ENCODE assay signal across 9 cellular contexts in genomic region chr18:7038330-7038846, GRCh38.
DNase-seq lines count a peak whose midpoint lies in the region; ATAC-seq, FAIRE-seq and TF ChIP-seq lines count a peak whose summit lies in the region.
"Had no signal": no experiment of that assay in that cellular context is flagged by ENCODE, and none has a peak within 500 bp of the region (broad histone marks: within the 10 kb centered on the region; RNA-seq: fewer than 3 reads in every experiment).

No MANE protein-coding gene starts in this region.

- peaks cover 0 to 3% of the 10 kb centered on the region in 2 experiments for H4K20me1 ChIP-seq in H1 (replicated peaks in 1 of 2; ENCODE audit: control insufficient read depth in 1 of 2, insufficient read depth in 2 of 2, low read length in 2 of 2)

- H2BK120ac ChIP-seq in H1 (replicated peaks; ENCODE audit: low read depth, low read length) (no peak overlapping the region), mesendoderm (ENCODE audit: low read depth, low read length) (no peak overlapping the region)

- H3K4me2 ChIP-seq in H1 (ENCODE audit: insufficient read depth in 1 of 2, low read depth in 2 of 2, low read length in 2 of 2) (no peak overlapping the region), mesendoderm (ENCODE audit: low read length) (no peak overlapping the region)

- no peaks in the 10 kb centered on the region for H3K79me2 ChIP-seq in H1 (ENCODE audit: control insufficient read depth in 1 of 2, insufficient read depth in 2 of 2, low read length in 2 of 2)
- H3K79me2 ChIP-seq in mesendoderm (ENCODE audit: control insufficient read depth, insufficient read depth, low read length): no peaks in the 10 kb centered on the region

- POLR2A ChIA-PET in H1 (lab: Charles Lee; ENCODE audit: partially characterized antibody): interaction anchor here (1.0 to 1.1 kb wide), 2 partner anchors 25 to 139 kb away, joined by 3 read pairs; no protein-coding TSS in a partner anchor

- no peak overlapping the region for H2AFZ ChIP-seq in H1 (ENCODE audit: low read length)

- TF ChIP-seq CTCF in H1 (IDR thresholded peaks at IDR 0.05; ENCODE audit: control extremely low read depth in 1 of 3, insufficient read depth in 1 of 3, low read depth in 1 of 3, low read length in 3 of 3): peak; percentile 89 to 97 (median 93)

- peaks cover 0 to 33% (median 9%) of the 10 kb centered on the region in 4 experiments; a peak in 7 of 8 replicates for H3K36me3 ChIP-seq in H1 (ENCODE audit: control insufficient read depth in 2 of 4, insufficient read depth in 4 of 4, low read length in 3 of 4)
- no peaks in the 10 kb centered on the region for H3K36me3 ChIP-seq in mesendoderm (ENCODE audit: control insufficient read depth, insufficient read depth, low read length)

- peak; percentile 67 for DNase-seq in Right ventricle myocardium inferior (ENCODE audit: missing footprints)
- DNase-seq in cardiac septum (ENCODE audit: low spot score): no peak
- DNase-seq in NCI-H82 (lab: John Stamatoyannopoulos, UW): peak; percentile 83
- DNase-seq in H1 (ENCODE audit: low read depth in 1 of 2, low spot score in 2 of 2): peak; percentile 29 to 93
- DNase-seq in mesendoderm: peak; percentile 83
- DNase-seq in activated effector memory CD4-positive, alpha-beta T cell treated with anti-CD3 and anti-CD28 coated beads, Interleukin-2, amount 50 U/mL, for 16 hours: no peak
- DNase-seq: activated T-cell treated with anti-CD3 and anti-CD28 coated beads, Interleukin-2, amount 50 U/mL, for 72 hours had no signal

- H3K79me1 ChIP-seq in H1 (ENCODE audit: low read depth, low read length): no peaks in the 10 kb centered on the region
- no peaks in the 10 kb centered on the region for H3K79me1 ChIP-seq in mesendoderm (ENCODE audit: low read length)

- no peak for TF ChIP-seq EP300 in H1 (IDR thresholded peaks at IDR 0.05; ENCODE audit: borderline replicate concordance in 1 of 2, low read depth in 2 of 2, low read length in 2 of 2)

- WGBS in H1 (ENCODE audit: extremely low coverage in 1 of 2, insufficient coverage in 1 of 2, insufficient read length in 1 of 2, insufficient replicate concordance in 2 of 2, low coverage in 1 of 2, low lambda C conversion rate in 2 of 2, missing lambda C conversion rate in 1 of 2), 2 experiments: 64% methylated on average over 20 of the region's 20 CpGs; no CpG with 5 or more reads in 1 of the 2 experiments
- no CpG with 5 or more reads among the region's 20 CpGs for WGBS in mesendoderm (ENCODE audit: extremely low coverage, insufficient coverage, low lambda C conversion rate)

- H3K4me1 ChIP-seq in H1 (replicated peaks in 1 of 4; ENCODE audit: control insufficient read depth in 3 of 4, insufficient read depth in 4 of 4, low read length in 3 of 4) (0 out of 7 replicates have a peak, but pooled peaks cover 0 to 2% (median 0%) of the 10 kb centered on the region in 4 experiments), mesendoderm (ENCODE audit: control insufficient read depth, low read depth, low read length) (no peaks in the 10 kb centered on the region)

- peak; percentile 32 for FAIRE-seq in H1 (lab: Jason Lieb, UNC)

- H3K18ac ChIP-seq in H1 (ENCODE audit: extremely low read depth, low read length) (no peak overlapping the region), mesendoderm (ENCODE audit: low read length) (no peak overlapping the region)

- H4K8ac ChIP-seq in H1 (ENCODE audit: extremely low read depth, insufficient read depth, low read length) (no peak overlapping the region), mesendoderm (ENCODE audit: low read depth, low read length) (no peak overlapping the region)

- no peak overlapping the region for H3K14ac ChIP-seq in H1 (ENCODE audit: insufficient read length)

- CTCF ChIA-PET in H1 (lab: Charles Lee; ENCODE audit: partially characterized antibody): interaction anchor here (0.8 to 5.0 kb wide), 39 partner anchors 8 to 1277 kb away, joined by 3 to 64 read pairs (median 4); no protein-coding TSS in a partner anchor

- no peak overlapping the region for H3K4me3 ChIP-seq in H1 (ENCODE audit: extremely low read depth in 1 of 4, insufficient read depth in 2 of 4, low read depth in 3 of 4, low read length in 4 of 4)
- no peak overlapping the region for H3K4me3 ChIP-seq in mesendoderm (ENCODE audit: low read length)

- no peak for TF ChIP-seq POLR2A in H1 (IDR thresholded peaks at IDR 0.05; ENCODE audit: control extremely low read depth in 1 of 2, low read depth in 2 of 2, low read length in 2 of 2)

- H2AK5ac ChIP-seq in H1 (ENCODE audit: low read depth, low read length) (no peak overlapping the region), mesendoderm (ENCODE audit: low read length) (no peak overlapping the region)

- H2BK20ac ChIP-seq in H1 (ENCODE audit: low read length): no peak overlapping the region

- ATAC-seq in Right ventricle myocardium inferior: peak; percentile 89
- ATAC-seq in HG03520 (IDR thresholded peaks at IDR 0.05; ENCODE audit: unreplicated experiment): no peak
- no peak for ATAC-seq in HG03175 (IDR thresholded peaks at IDR 0.05; ENCODE audit: unreplicated experiment)

- H3K9me3 ChIP-seq in H1 (ENCODE audit: insufficient read depth in 2 of 2, low read depth in 1 of 2, low read length in 1 of 2): no peaks in the 10 kb centered on the region

- H3K27ac ChIP-seq in H1 (ENCODE audit: low read depth, low read length) (no peak overlapping the region), mesendoderm (ENCODE audit: low read depth, low read length) (no peak overlapping the region)

- H2BK15ac ChIP-seq in H1 (ENCODE audit: low read length): no peak overlapping the region
- H2BK15ac ChIP-seq in mesendoderm (replicated peaks; ENCODE audit: low read depth): no peak overlapping the region

- intact Hi-C loops in Right ventricle myocardium inferior (cut with DNase I) (no loop called here), cardiac septum (cut with DNase I) (no loop called here)

- TF ChIP-seq RAD21 in H1 (IDR thresholded peaks at IDR 0.05 in 1 of 2, conservative IDR thresholded peaks at IDR 0.05 in 1 of 2; ENCODE audit: low read depth in 2 of 2, low read length in 2 of 2): peak; percentile 90 to 92

- no peak overlapping the region for H4K91ac ChIP-seq in H1 (replicated peaks; ENCODE audit: insufficient read length, low read length)

- H3K27me3 ChIP-seq in H1 (replicated peaks in 1 of 4; ENCODE audit: control insufficient read depth in 3 of 4, extremely low read depth in 1 of 4, insufficient read depth in 3 of 4, low read length in 3 of 4) (no peaks in the 10 kb centered on the region), mesendoderm (ENCODE audit: insufficient read depth, low read length, poor library complexity) (no peaks in the 10 kb centered on the region)

- H3K23ac ChIP-seq in H1 (ENCODE audit: insufficient read length) (no peak overlapping the region), mesendoderm (ENCODE audit: low read length) (no peak overlapping the region)

- H3K56ac ChIP-seq in H1 (replicated peaks; ENCODE audit: insufficient read length, low read depth, low read length): no peak overlapping the region
- H3K56ac ChIP-seq in mesendoderm (ENCODE audit: low read length): no peak overlapping the region

- no peak overlapping the region for H4K5ac ChIP-seq in H1 (ENCODE audit: insufficient read length, low read depth, low read length)
- no peak overlapping the region for H4K5ac ChIP-seq in mesendoderm (ENCODE audit: low read length)

- no peak overlapping the region; the same call in 1 of the 2 replicates for H2BK12ac ChIP-seq in H1 (ENCODE audit: low read depth, low read length)

- H2BK5ac ChIP-seq in H1 (ENCODE audit: low read depth, low read length) (no peak overlapping the region; the same call in 1 of the 2 replicates), mesendoderm (ENCODE audit: low read length) (no peak overlapping the region)

- no peak overlapping the region for H3K9ac ChIP-seq in H1 (replicated peaks in 1 of 4; ENCODE audit: extremely low read depth in 1 of 4, low read depth in 3 of 4, low read length in 3 of 4)
- H3K9ac ChIP-seq in mesendoderm (ENCODE audit: low read length): no peak overlapping the region

- no peaks in the 10 kb centered on the region for H3K23me2 ChIP-seq in H1 (ENCODE audit: low read depth, low read length)

- H3K4ac ChIP-seq in H1 (replicated peaks; ENCODE audit: insufficient read length, low read depth, low read length) (no peak overlapping the region), mesendoderm (ENCODE audit: low read depth, low read length) (no peak overlapping the region)

TF ChIP-seq in H1, 55 proteins besides CTCF, POLR2A, EP300 and RAD21 (continues in another document):
- TF ChIP-seq SUZ12 (IDR thresholded peaks at IDR 0.05; ENCODE audit: low read length) (no peak), BCL11A (IDR thresholded peaks at IDR 0.05; ENCODE audit: low read depth in 2 of 2, low read length in 2 of 2) (no peak), SP4 (IDR thresholded peaks at IDR 0.05; ENCODE audit: low read length) (no peak), PHF8 (conservative IDR thresholded peaks at IDR 0.05; ENCODE audit: low read depth, low read length) (no peak), NANOG (IDR thresholded peaks at IDR 0.05; ENCODE audit: insufficient read depth, low read depth, low read length, poor library complexity, severe bottlenecking) (no peak), GTF2F1 (IDR thresholded peaks at IDR 0.05; ENCODE audit: borderline replicate concordance, low read depth, low read length) (no peak), SRF (IDR thresholded peaks at IDR 0.05; ENCODE audit: low read depth, low read length) (no peak), HDAC6 (IDR thresholded peaks at IDR 0.05; ENCODE audit: low read depth, low read length) (no peak), TCF12 (IDR thresholded peaks at IDR 0.05; ENCODE audit: low read depth, low read length) (no peak), USF2 (IDR thresholded peaks at IDR 0.05; ENCODE audit: low read length) (peak; percentile 79), BRCA1 (IDR thresholded peaks at IDR 0.05; ENCODE audit: low read depth, low read length) (no peak), EGR1 (IDR thresholded peaks at IDR 0.05; ENCODE audit: borderline replicate concordance, low read depth, low read length) (no peak), ATF3 (IDR thresholded peaks at IDR 0.05; ENCODE audit: insufficient read depth, low read depth, low read length) (peak; percentile 69)

Comparison
In these comparisons a context has a peak if more than half of its experiments do, and no peak if none do; other contexts are left out.
1. DNase-seq: peak in Right ventricle myocardium inferior (single experiment), NCI-H82 (single experiment), H1 (2 of 2) and mesendoderm (single experiment); none in cardiac septum (single experiment) and activated effector memory CD4-positive, alpha-beta T cell treated with anti-CD3 and anti-CD28 coated beads, Interleukin-2, amount 50 U/mL, for 16 hours (single experiment).